9 cellular contexts compared by ENCODE assay signal in the genomic region with DNA sequence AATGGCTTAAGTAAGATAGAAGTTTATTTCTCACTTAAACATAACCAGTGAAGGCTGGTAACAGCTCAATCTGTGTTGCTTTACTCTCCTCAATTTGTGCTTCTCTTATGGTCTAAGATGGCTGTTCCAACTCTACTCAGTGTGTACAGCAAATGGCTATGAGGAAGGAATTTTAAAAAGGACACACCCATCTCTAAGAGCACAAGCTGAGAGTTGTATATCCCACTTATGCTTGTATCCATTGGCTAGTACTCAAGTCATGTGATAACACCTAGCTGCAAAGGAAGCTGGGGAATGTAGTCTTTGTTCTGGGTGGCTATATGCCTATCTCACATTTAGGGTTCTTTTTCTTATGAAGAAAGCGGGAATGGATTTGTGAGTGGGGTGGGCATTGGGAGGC.
A peak's percentile ranks its signal among the peaks of the same experiment; 100 is the strongest.
DNase-seq lines count a peak whose midpoint lies in the region; ATAC-seq lines count a peak whose summit lies in the region.
"Had no signal": no experiment of that assay in that cellular context is flagged by ENCODE, and none has a peak within 500 bp of the region (broad histone marks: within the 10 kb centered on the region; RNA-seq: fewer than 3 reads in every experiment).

No MANE protein-coding gene starts in this region.

- no peaks in the 10 kb centered on the region for H3K27me3 Mint-ChIP-seq in activated T-cell treated with anti-CD3 and anti-CD28 coated beads, Interleukin-2, amount 50 U/mL, for 72 hours (ENCODE audit: low read depth)
- H3K27me3 Mint-ChIP-seq in activated naive CD8-positive, alpha-beta T cell treated with anti-CD3 and anti-CD28 coated beads, Interleukin-2, amount 50 U/mL, for 24 hours, result no peaks in the 10 kb centered on the region
- H3K27me3 Mint-ChIP-seq: T-cell had no signal

- H3K36me3 Mint-ChIP-seq in activated T-cell treated with anti-CD3 and anti-CD28 coated beads, Interleukin-2, amount 50 U/mL, for 72 hours (ENCODE audit: insufficient read depth in 2 of 2), result no peaks in the 10 kb centered on the region
- H3K36me3 Mint-ChIP-seq in activated naive CD8-positive, alpha-beta T cell treated with anti-CD3 and anti-CD28 coated beads, Interleukin-2, amount 50 U/mL, for 24 hours (ENCODE audit: low read depth), result peaks cover 2% of the 10 kb centered on the region

- no peak for DNase-seq in activated T-cell treated with anti-CD3 and anti-CD28 coated beads, Interleukin-2, amount 50 U/mL, for 72 hours
- no peak for DNase-seq in activated T-cell treated with anti-CD3 and anti-CD28 coated beads, Interleukin-2, amount 50 U/mL, for 1 hour
- DNase-seq in HPDE6-E6E7 (ENCODE audit: extremely low spot score), result peak; percentile 35
- no peak for DNase-seq in activated naive CD8-positive, alpha-beta T cell treated with anti-CD3 and anti-CD28 coated beads, Interleukin-2, amount 50 U/mL, for 24 hours
- no peak for DNase-seq in stimulated activated naive CD8-positive, alpha-beta T cell treated with anti-CD3 and anti-CD28 coated beads, Interleukin-15, Interleukin-2, amounts not matched to agents 100 U/mL and 50 U/mL, for 24 hours
- no peak for DNase-seq in NCI-H1092 treated with DMSO at 0.1 percent for 48 hours (lab: John Stamatoyannopoulos, UW)
- no peak for DNase-seq in GF-D8 (lab: John Stamatoyannopoulos, UW)
- DNase-seq in NCI-H2227 treated with DMSO at 0.1 percent for 48 hours (lab: John Stamatoyannopoulos, UW), result no peak
- DNase-seq: T-cell had no signal

- ATAC-seq in activated T-cell treated with anti-CD3 and anti-CD28 coated beads, Interleukin-2, amount 50 U/mL, for 72 hours (replicated peaks in 1 of 2), result peak; percentile 60 to 80
- peak; percentile 63 for ATAC-seq in activated naive CD8-positive, alpha-beta T cell treated with anti-CD3 and anti-CD28 coated beads, Interleukin-2, amount 50 U/mL, for 24 hours
- ATAC-seq in stimulated activated naive CD8-positive, alpha-beta T cell treated with anti-CD3 and anti-CD28 coated beads, Interleukin-15, Interleukin-2, amounts not matched to agents 100 U/mL and 50 U/mL, for 24 hours, result peak; percentile 46

- H3K27ac Mint-ChIP-seq in activated T-cell treated with anti-CD3 and anti-CD28 coated beads, Interleukin-2, amount 50 U/mL, for 72 hours, result no peak overlapping the region
- no peak overlapping the region for H3K27ac Mint-ChIP-seq in activated naive CD8-positive, alpha-beta T cell treated with anti-CD3 and anti-CD28 coated beads, Interleukin-2, amount 50 U/mL, for 24 hours
- H3K27ac Mint-ChIP-seq: T-cell had no signal

- no peaks in the 10 kb centered on the region for H3K9me3 Mint-ChIP-seq in activated T-cell treated with anti-CD3 and anti-CD28 coated beads, Interleukin-2, amount 50 U/mL, for 72 hours
- peaks cover 4% of the 10 kb centered on the region for H3K9me3 Mint-ChIP-seq in activated naive CD8-positive, alpha-beta T cell treated with anti-CD3 and anti-CD28 coated beads, Interleukin-2, amount 50 U/mL, for 24 hours

- H3K4me1 Mint-ChIP-seq in activated T-cell treated with anti-CD3 and anti-CD28 coated beads, Interleukin-2, amount 50 U/mL, for 72 hours (ENCODE audit: low read depth), result no peaks in the 10 kb centered on the region
- H3K4me1 Mint-ChIP-seq in activated naive CD8-positive, alpha-beta T cell treated with anti-CD3 and anti-CD28 coated beads, Interleukin-2, amount 50 U/mL, for 24 hours, result no peaks in the 10 kb centered on the region
- H3K4me1 Mint-ChIP-seq: T-cell had no signal

- H3K4me3 Mint-ChIP-seq in activated T-cell treated with anti-CD3 and anti-CD28 coated beads, Interleukin-2, amount 50 U/mL, for 72 hours, result no peak overlapping the region
- no peak overlapping the region for H3K4me3 Mint-ChIP-seq in activated naive CD8-positive, alpha-beta T cell treated with anti-CD3 and anti-CD28 coated beads, Interleukin-2, amount 50 U/mL, for 24 hours
- H3K4me3 Mint-ChIP-seq: T-cell had no signal
